ENCODE assay signal across 35 cellular contexts in the genomic region with DNA sequence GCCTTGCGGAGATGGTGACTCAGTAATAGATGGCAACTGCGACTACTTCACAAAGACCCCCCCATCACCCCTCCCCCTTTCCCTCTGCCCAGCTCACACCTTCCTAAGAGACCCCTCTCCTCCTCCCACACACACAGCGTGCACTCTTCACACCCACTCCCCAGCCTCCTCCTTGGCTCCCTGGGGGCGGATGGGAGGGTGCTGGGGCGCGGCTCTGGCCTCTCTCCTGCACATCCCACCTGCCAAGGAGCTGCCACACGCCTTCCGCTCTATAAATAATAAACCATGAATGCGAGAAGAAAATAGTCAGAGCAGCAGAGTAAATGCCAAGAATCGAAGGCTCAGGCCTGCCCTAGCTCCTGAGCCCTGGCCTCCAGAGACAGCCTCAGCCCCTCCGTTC. TPM values are rescaled to one million over a fixed set of nuclear protein-coding genes. Genes with fewer than 3 reads are reported as not detected.
"Had no signal": no experiment of that assay in that cellular context is flagged by ENCODE, and none has a peak within 500 bp of the region (broad histone marks: within the 10 kb centered on the region; RNA-seq: fewer than 3 reads in every experiment).

No MANE protein-coding gene starts in this region.

- H3K36me3 ChIP-seq: gastrocnemius medialis, heart left ventricle, left lung, ovary, stomach, thyroid gland, vagina had no signal

- H3K9me3 Mint-ChIP-seq: effector memory CD8-positive, alpha-beta T cell; naive thymus-derived CD4-positive, alpha-beta T cell; stimulated activated effector memory CD8-positive, alpha-beta T cell treated with anti-CD3 and anti-CD28 coated beads, Interleukin-12 subunit alpha, Interleukin-12 subunit beta, amount 100 ng/mL, for 72 hours had no signal

- H3K4me3 ChIP-seq: gastrocnemius medialis, heart left ventricle, left lung, ovary, smooth muscle cell, stomach, thyroid gland, vagina had no signal

- H3K4me3 Mint-ChIP-seq: effector memory CD8-positive, alpha-beta T cell; naive thymus-derived CD4-positive, alpha-beta T cell; stimulated activated effector memory CD8-positive, alpha-beta T cell treated with anti-CD3 and anti-CD28 coated beads, Interleukin-12 subunit alpha, Interleukin-12 subunit beta, amount 100 ng/mL, for 72 hours had no signal

- H3K36me3 Mint-ChIP-seq: naive thymus-derived CD4-positive, alpha-beta T cell; stimulated activated effector memory CD8-positive, alpha-beta T cell treated with anti-CD3 and anti-CD28 coated beads, Interleukin-12 subunit alpha, Interleukin-12 subunit beta, amount 100 ng/mL, for 72 hours had no signal

- H3K4me1 ChIP-seq: gastrocnemius medialis, thyroid gland, vagina had no signal

- H3K27me3 ChIP-seq: gastrocnemius medialis, heart left ventricle, left lung, ovary, stomach, thyroid gland, vagina had no signal

- H3K27me3 Mint-ChIP-seq: effector memory CD8-positive, alpha-beta T cell had no signal

- DNase-seq: cerebellar nuclear complex; cortex of kidney; effector memory CD8-positive, alpha-beta T cell; gastrocnemius medialis; hippocampal formation; left cardiac atrium; left lung; mesendoderm; midbrain; naive thymus-derived CD4-positive, alpha-beta T cell; nucleus accumbens; ovary; stimulated activated CD4-positive, alpha-beta T cell treated with anti-CD3 and anti-CD28 coated beads, Interleukin-2, amount 100 ng/mL, for 24 hours; stimulated activated CD4-positive, alpha-beta T cell treated with anti-CD3 and anti-CD28 coated beads, Interleukin-4, amount 100 ng/mL, for 24 hours; stimulated activated naive CD4-positive, alpha-beta T cell treated with Interleukin-2 at 50 U/mL for 16 hours; stomach; thyroid gland; trophoblast cell had no signal

- H3K27ac Mint-ChIP-seq: effector memory CD8-positive, alpha-beta T cell; naive thymus-derived CD4-positive, alpha-beta T cell; progenitor cell of endocrine pancreas; stimulated activated effector memory CD8-positive, alpha-beta T cell treated with anti-CD3 and anti-CD28 coated beads, Interleukin-12 subunit alpha, Interleukin-12 subunit beta, amount 100 ng/mL, for 72 hours had no signal

- H3K27ac ChIP-seq: gastrocnemius medialis, heart left ventricle, left lung, ovary, stomach, thyroid gland, vagina had no signal

- ATAC-seq: effector memory CD8-positive, alpha-beta T cell; gastrocnemius medialis; heart left ventricle; left cardiac atrium; left lung; naive thymus-derived CD4-positive, alpha-beta T cell; sciatic nerve; stimulated activated effector memory CD8-positive, alpha-beta T cell treated with anti-CD3 and anti-CD28 coated beads, Interleukin-12 subunit alpha, Interleukin-12 subunit beta, amount 100 ng/mL, for 72 hours had no signal

- H3K9me3 ChIP-seq: gastrocnemius medialis, heart left ventricle, left lung, ovary, stomach, thyroid gland, vagina had no signal

RNA-seq across cellular contexts. Expression of gene P2RX3, which starts 4.5 kb away (rescaled TPM):
- total RNA-seq: dermis microvascular lymphatic vessel endothelial cell; gastrocnemius medialis; glomerular endothelial cell; kidney epithelial cell; left lung; lower leg skin; lung microvascular endothelial cell; naive thymus-derived CD4-positive, alpha-beta T cell; progenitor cell of endocrine pancreas; sciatic nerve; smooth muscle cell; temporal lobe; thyroid gland; vagina had no signal
- polyA plus RNA-seq: esophagus; naive thymus-derived CD4-positive, alpha-beta T cell; neural cell; stomach had no signal

RNA-seq across cellular contexts. Expression of gene PRG3, which starts 38.2 kb away (rescaled TPM):
- total RNA-seq: dermis microvascular lymphatic vessel endothelial cell; gastrocnemius medialis; glomerular endothelial cell; heart left ventricle; kidney epithelial cell; left cardiac atrium; left lung; lower leg skin; lung microvascular endothelial cell; mucosa of gallbladder; naive thymus-derived CD4-positive, alpha-beta T cell; ovary; progenitor cell of endocrine pancreas; sciatic nerve; smooth muscle cell; stomach; subcutaneous adipose tissue; temporal lobe; thyroid gland; ureter; vagina had no signal
- polyA plus RNA-seq: esophagus; heart left ventricle; naive thymus-derived CD4-positive, alpha-beta T cell; neural cell; ovary; smooth muscle cell; stomach had no signal

RNA-seq across cellular contexts. Expression of gene PRG2, which starts 47.7 kb away (rescaled TPM):
- total RNA-seq: gastrocnemius medialis, glomerular endothelial cell, left cardiac atrium, lung microvascular endothelial cell, ovary, progenitor cell of endocrine pancreas, sciatic nerve, smooth muscle cell, temporal lobe, vagina had no signal
- polyA plus RNA-seq: naive thymus-derived CD4-positive, alpha-beta T cell; neural cell; smooth muscle cell had no signal
